Comparison of ENCODE assay signal across 7 cellular contexts in genomic region chr16:68288796-68289195, GRCh38. TPM values are rescaled to one million over a fixed set of nuclear protein-coding genes. Genes with fewer than 3 reads are reported as not detected.
DNase-seq lines count a peak whose midpoint lies in the region; ATAC-seq, FAIRE-seq and TF ChIP-seq lines count a peak whose summit lies in the region.
"Not testable (repeated sequence)": the region's sequence is repeated elsewhere in the genome, so short reads cannot be mapped to it uniquely, and the experiment has no call there.
"Had no signal": no experiment of that assay in that cellular context is flagged by ENCODE, and none has a peak within 500 bp of the region (broad histone marks: within the 10 kb centered on the region; RNA-seq: fewer than 3 reads in every experiment).

No MANE protein-coding gene starts in this region.

- not testable (repeated sequence) for BruUV-seq in endothelial cell of umbilical vein (replicated peaks; lab: Mats Ljungman, UMichigan)

- ATAC-seq in CD4-positive, CD25-positive, alpha-beta regulatory T cell (ENCODE audit: low read depth in 2 of 2); natural killer cell treated with Interleukin-12 subunit alpha and Interleukin-12 subunit beta and Interleukin-15 and Interleukin-18, amount 100 ng/mL, for 72 hours; thoracic aorta (ENCODE audit: insufficient number of reproducible peaks, low FRiP score, low read depth): not testable (repeated sequence)

- peak overlapping the region; percentile 74 for H3K27ac ChIP-seq in CD4-positive, CD25-positive, alpha-beta regulatory T cell (ENCODE audit: insufficient read depth, low read length, poor library complexity, severe bottlenecking)
- peak overlapping the region; percentile 88 for H3K27ac ChIP-seq in endothelial cell of umbilical vein (ENCODE audit: insufficient read depth, low read depth, low read length)
- H3K27ac ChIP-seq in thoracic aorta: peak overlapping the region; percentile 79 to 83

- peaks cover 42% of the 10 kb centered on the region for H3K36me3 ChIP-seq in CD4-positive, CD25-positive, alpha-beta regulatory T cell (ENCODE audit: control insufficient read depth, insufficient read depth, low read length)
- H3K36me3 ChIP-seq in endothelial cell of umbilical vein (ENCODE audit: control insufficient read depth in 2 of 2, extremely low read depth in 1 of 2, insufficient read depth in 2 of 2, low read length in 2 of 2): not testable (repeated sequence)
- peaks cover 31% of the 10 kb centered on the region for H3K36me3 ChIP-seq in thoracic aorta

- not testable (repeated sequence) for H3K9me3 ChIP-seq in CD4-positive, CD25-positive, alpha-beta regulatory T cell (ENCODE audit: control insufficient read depth in 2 of 2, low read length in 2 of 2); endothelial cell of umbilical vein (replicated peaks; ENCODE audit: control insufficient read depth, insufficient read depth, low read length); thoracic aorta

- not testable (repeated sequence) for H3K27me3 ChIP-seq in CD4-positive, CD25-positive, alpha-beta regulatory T cell (ENCODE audit: control insufficient read depth, insufficient read depth, low read length); endothelial cell of umbilical vein (ENCODE audit: control insufficient read depth in 2 of 2, insufficient read depth in 2 of 2, low read length in 2 of 2); thoracic aorta (replicated peaks; ENCODE audit: insufficient read depth)

- not testable (repeated sequence) for TF ChIP-seq POLR2A in endothelial cell of umbilical vein (IDR thresholded peaks at IDR 0.05; ENCODE audit: low read depth, low read length)

- not testable (repeated sequence) for H4K20me1 ChIP-seq in endothelial cell of umbilical vein (replicated peaks; ENCODE audit: control insufficient read depth, extremely low read depth, insufficient read depth, low read length)

- H3K9me1 ChIP-seq in endothelial cell of umbilical vein (replicated peaks; ENCODE audit: control insufficient read depth, extremely low read depth, insufficient read depth, low read length): not testable (repeated sequence)

- not testable (repeated sequence) for DNase-seq in CD4-positive, CD25-positive, alpha-beta regulatory T cell; activated T-helper 2 cell treated with anti-CD3 and anti-CD28 coated beads, Interferon-gamma antibody, Interleukin-2, Interleukin-4, amounts not matched to agents 10 μg/mL and 5 μg/mL and 100 μg/mL, durations not matched to agents 14 hours and 24 hours and 36 hours (ENCODE audit: low spot score); endothelial cell of umbilical vein (ENCODE audit: low read depth, low spot score); natural killer cell treated with Interleukin-12 subunit alpha and Interleukin-12 subunit beta and Interleukin-15 and Interleukin-18, amount 100 ng/mL, for 72 hours (ENCODE audit: low spot score); thoracic aorta (ENCODE audit: low spot score)

- H3K4me1 ChIP-seq in CD4-positive, CD25-positive, alpha-beta regulatory T cell (ENCODE audit: control insufficient read depth, insufficient read depth, low read length, poor library complexity, severe bottlenecking): peaks cover 91% of the 10 kb centered on the region
- H3K4me1 ChIP-seq in endothelial cell of umbilical vein (ENCODE audit: control insufficient read depth, extremely low read depth, insufficient read depth, low read length): peaks cover 69% of the 10 kb centered on the region
- H3K4me1 ChIP-seq in thoracic aorta (ENCODE audit: control insufficient read depth in 1 of 2, low read depth in 2 of 2): peaks cover 42 to 66% of the 10 kb centered on the region in 2 donors

- CTCF ChIA-PET in endothelial cell of umbilical vein (lab: Charles Lee): interaction anchor here (0.7 to 3.3 kb wide), 7 partner anchors 8 to 345 kb away, joined by 3 to 81 read pairs (median 3); partner anchors contain the start of gene SLC7A6

- H3K4me3 ChIP-seq in CD4-positive, CD25-positive, alpha-beta regulatory T cell (ENCODE audit: low read depth, low read length); endothelial cell of umbilical vein (replicated peaks in 1 of 3; ENCODE audit: insufficient read depth in 1 of 3, low read depth in 1 of 3, low read length in 3 of 3); thoracic aorta: not testable (repeated sequence)

- H3K27ac Mint-ChIP-seq in CD4-positive, CD25-positive, alpha-beta regulatory T cell: peak overlapping the region; percentile 92 to 99 (median 97)
- H3K27ac Mint-ChIP-seq in T-helper 1 cell treated with Interleukin-12 subunit alpha and Interleukin-12 subunit beta and Interleukin-4 antibody, amounts not matched to agents 30 μg/mL and 1 μg/mL, for 36 hours: peak overlapping the region; percentile 81
- H3K27ac Mint-ChIP-seq in activated T-helper 2 cell treated with anti-CD3 and anti-CD28 coated beads, Interferon-gamma antibody, Interleukin-2, Interleukin-4, amounts not matched to agents 10 μg/mL and 5 μg/mL and 100 μg/mL, durations not matched to agents 14 hours and 24 hours and 36 hours: peak overlapping the region; percentile 94
- peak overlapping the region; percentile 81 to 84 for H3K27ac Mint-ChIP-seq in natural killer cell treated with Interleukin-12 subunit alpha and Interleukin-12 subunit beta and Interleukin-15 and Interleukin-18, amount 100 ng/mL, for 72 hours

- not testable (repeated sequence) for H3K4me2 ChIP-seq in endothelial cell of umbilical vein (ENCODE audit: insufficient read depth, low read length)

- not testable (repeated sequence) for TF ChIP-seq CTCF in endothelial cell of umbilical vein (IDR thresholded peaks at IDR 0.05; ENCODE audit: extremely low read depth in 1 of 2, insufficient read depth in 1 of 2, low read depth in 1 of 2, low read length in 2 of 2); thoracic aorta (IDR thresholded peaks at IDR 0.05)

- not testable (repeated sequence) for H3K9ac ChIP-seq in endothelial cell of umbilical vein (replicated peaks; ENCODE audit: extremely low read depth, insufficient read depth, low read length)

- H3K27me3 Mint-ChIP-seq in CD4-positive, CD25-positive, alpha-beta regulatory T cell; T-helper 1 cell treated with Interleukin-12 subunit alpha and Interleukin-12 subunit beta and Interleukin-4 antibody, amounts not matched to agents 30 μg/mL and 1 μg/mL, for 36 hours (ENCODE audit: low read depth); activated T-helper 2 cell treated with anti-CD3 and anti-CD28 coated beads, Interferon-gamma antibody, Interleukin-2, Interleukin-4, amounts not matched to agents 10 μg/mL and 5 μg/mL and 100 μg/mL, durations not matched to agents 14 hours and 24 hours and 36 hours (ENCODE audit: low read depth); natural killer cell treated with Interleukin-12 subunit alpha and Interleukin-12 subunit beta and Interleukin-15 and Interleukin-18, amount 100 ng/mL, for 72 hours: not testable (repeated sequence)

- peaks cover 25 to 96% (median 76%) of the 10 kb centered on the region in 4 donors for H3K4me1 Mint-ChIP-seq in CD4-positive, CD25-positive, alpha-beta regulatory T cell
- peaks cover 77% of the 10 kb centered on the region for H3K4me1 Mint-ChIP-seq in T-helper 1 cell treated with Interleukin-12 subunit alpha and Interleukin-12 subunit beta and Interleukin-4 antibody, amounts not matched to agents 30 μg/mL and 1 μg/mL, for 36 hours (ENCODE audit: low read depth)
- H3K4me1 Mint-ChIP-seq in activated T-helper 2 cell treated with anti-CD3 and anti-CD28 coated beads, Interferon-gamma antibody, Interleukin-2, Interleukin-4, amounts not matched to agents 10 μg/mL and 5 μg/mL and 100 μg/mL, durations not matched to agents 14 hours and 24 hours and 36 hours (ENCODE audit: low read depth): peaks cover 82% of the 10 kb centered on the region
- peaks cover 63 to 66% of the 10 kb centered on the region in 2 donors for H3K4me1 Mint-ChIP-seq in natural killer cell treated with Interleukin-12 subunit alpha and Interleukin-12 subunit beta and Interleukin-15 and Interleukin-18, amount 100 ng/mL, for 72 hours (ENCODE audit: low read depth in 2 of 2)

- dilution Hi-C loops in endothelial cell of umbilical vein (cut with MboI; ENCODE audit: extremely low pct_ligation_motif_present, low sequenced_read_pairs): not testable (repeated sequence)

- H2AFZ ChIP-seq in endothelial cell of umbilical vein (ENCODE audit: low read depth, low read length): not testable (repeated sequence)

- not testable (repeated sequence) for H3K9me3 Mint-ChIP-seq in CD4-positive, CD25-positive, alpha-beta regulatory T cell; T-helper 1 cell treated with Interleukin-12 subunit alpha and Interleukin-12 subunit beta and Interleukin-4 antibody, amounts not matched to agents 30 μg/mL and 1 μg/mL, for 36 hours; activated T-helper 2 cell treated with anti-CD3 and anti-CD28 coated beads, Interferon-gamma antibody, Interleukin-2, Interleukin-4, amounts not matched to agents 10 μg/mL and 5 μg/mL and 100 μg/mL, durations not matched to agents 14 hours and 24 hours and 36 hours; natural killer cell treated with Interleukin-12 subunit alpha and Interleukin-12 subunit beta and Interleukin-15 and Interleukin-18, amount 100 ng/mL, for 72 hours

- POLR2A ChIA-PET in endothelial cell of umbilical vein (lab: Charles Lee): interaction anchor here (1.0 to 2.9 kb wide), 2 partner anchors 24 kb away, joined by 4 to 9 read pairs; partner anchors contain the start of gene SLC7A6

- H3K79me2 ChIP-seq in endothelial cell of umbilical vein (ENCODE audit: control insufficient read depth, insufficient read depth, low read length): peaks cover 48% of the 10 kb centered on the region

- intact Hi-C loops in activated T-helper 2 cell treated with anti-CD3 and anti-CD28 coated beads, Interferon-gamma antibody, Interleukin-2, Interleukin-4, amounts not matched to agents 10 μg/mL and 5 μg/mL and 100 μg/mL, durations not matched to agents 14 hours and 24 hours and 36 hours (cut with micrococcal nuclease): loop anchor here (1.0 to 10.0 kb wide), 6 partner anchors 18 to 204 kb away; partner anchors contain the start of genes NFATC3, PLA2G15, SLC7A6 and SLC7A6OS
- intact Hi-C loops in endothelial cell of umbilical vein (cut with micrococcal nuclease): loop anchor here (1.0 to 2.0 kb wide), 2 partner anchors 24 to 40 kb away; partner anchors contain the start of gene SLC7A6

- peak overlapping the region in 2 of 4 donors; percentile 58 to 73 for H3K4me3 Mint-ChIP-seq in CD4-positive, CD25-positive, alpha-beta regulatory T cell
- H3K4me3 Mint-ChIP-seq in T-helper 1 cell treated with Interleukin-12 subunit alpha and Interleukin-12 subunit beta and Interleukin-4 antibody, amounts not matched to agents 30 μg/mL and 1 μg/mL, for 36 hours; activated T-helper 2 cell treated with anti-CD3 and anti-CD28 coated beads, Interferon-gamma antibody, Interleukin-2, Interleukin-4, amounts not matched to agents 10 μg/mL and 5 μg/mL and 100 μg/mL, durations not matched to agents 14 hours and 24 hours and 36 hours (ENCODE audit: low read depth); natural killer cell treated with Interleukin-12 subunit alpha and Interleukin-12 subunit beta and Interleukin-15 and Interleukin-18, amount 100 ng/mL, for 72 hours: not testable (repeated sequence)

- not testable (repeated sequence) for FAIRE-seq in endothelial cell of umbilical vein (lab: Jason Lieb, UNC)

- H3K36me3 Mint-ChIP-seq in CD4-positive, CD25-positive, alpha-beta regulatory T cell: peaks cover 52% of the 10 kb centered on the region
- H3K36me3 Mint-ChIP-seq in T-helper 1 cell treated with Interleukin-12 subunit alpha and Interleukin-12 subunit beta and Interleukin-4 antibody, amounts not matched to agents 30 μg/mL and 1 μg/mL, for 36 hours (ENCODE audit: low read depth): peaks cover 57% of the 10 kb centered on the region
- H3K36me3 Mint-ChIP-seq in activated T-helper 2 cell treated with anti-CD3 and anti-CD28 coated beads, Interferon-gamma antibody, Interleukin-2, Interleukin-4, amounts not matched to agents 10 μg/mL and 5 μg/mL and 100 μg/mL, durations not matched to agents 14 hours and 24 hours and 36 hours (ENCODE audit: low read depth): peaks cover 81% of the 10 kb centered on the region
- peaks cover 23% of the 10 kb centered on the region for H3K36me3 Mint-ChIP-seq in natural killer cell treated with Interleukin-12 subunit alpha and Interleukin-12 subunit beta and Interleukin-15 and Interleukin-18, amount 100 ng/mL, for 72 hours

RNA-seq across cellular contexts. Expression of gene SLC7A6OS, which starts 21.9 kb away (rescaled TPM):
- 38.4 TPM for total RNA-seq in CD4-positive, CD25-positive, alpha-beta regulatory T cell
- 10 to 100 TPM; 23.7 to 28.0 (median 26.8) TPM for polyA plus RNA-seq in CD4-positive, CD25-positive, alpha-beta regulatory T cell
- total RNA-seq in activated T-helper 2 cell treated with anti-CD3 and anti-CD28 coated beads, Interferon-gamma antibody, Interleukin-2, Interleukin-4, amounts not matched to agents 10 μg/mL and 5 μg/mL and 100 μg/mL, durations not matched to agents 14 hours and 24 hours and 36 hours: 24.7 and 26.7 TPM in 2 replicates
- 22.0 and 22.9 TPM in 2 replicates for total RNA-seq in endothelial cell of umbilical vein
- polyA plus RNA-seq in endothelial cell of umbilical vein: 7.1 and 8.3 TPM in 2 replicates
- polyA plus RNA-seq in endothelial cell of umbilical vein (2011; cell fraction: cytosol; rRNA removed): 7.5 and 7.8 TPM in 2 replicates
- polyA plus RNA-seq in endothelial cell of umbilical vein (2011; cell fraction: nucleus; rRNA removed): 22.1 and 25.3 TPM in 2 replicates
- 11.1 and 13.5 TPM in 2 replicates for polyA plus RNA-seq in endothelial cell of umbilical vein (2012)
- 10.5 and 11.7 TPM in 2 replicates for polyA minus RNA-seq in endothelial cell of umbilical vein
- polyA minus RNA-seq in endothelial cell of umbilical vein (2011; cell fraction: cytosol; rRNA and poly(A)+ RNA removed): 8.7 TPM
- polyA minus RNA-seq in endothelial cell of umbilical vein (2011; cell fraction: nucleus; rRNA and poly(A)+ RNA removed): 17.4 and 18.6 TPM in 2 replicates
- 10 to 100 TPM; 25.8 to 27.9 TPM for total RNA-seq in natural killer cell treated with Interleukin-12 subunit alpha and Interleukin-12 subunit beta and Interleukin-15 and Interleukin-18, amount 100 ng/mL, for 72 hours
- total RNA-seq in thoracic aorta: 10 to 100 TPM; 15.6 to 22.6 TPM

RNA-seq across cellular contexts. Expression of gene PRMT7, which starts 22.0 kb away (rescaled TPM):
- 53.8 TPM for total RNA-seq in CD4-positive, CD25-positive, alpha-beta regulatory T cell
- 10 to 100 TPM; 32.4 to 34.8 (median 34.1) TPM for polyA plus RNA-seq in CD4-positive, CD25-positive, alpha-beta regulatory T cell
- total RNA-seq in activated T-helper 2 cell treated with anti-CD3 and anti-CD28 coated beads, Interferon-gamma antibody, Interleukin-2, Interleukin-4, amounts not matched to agents 10 μg/mL and 5 μg/mL and 100 μg/mL, durations not matched to agents 14 hours and 24 hours and 36 hours: 80.5 and 90.7 TPM in 2 replicates
- 33.8 and 43.4 TPM in 2 replicates for total RNA-seq in endothelial cell of umbilical vein
- 54.6 and 57.9 TPM in 2 replicates for polyA plus RNA-seq in endothelial cell of umbilical vein
- 30.6 and 34.2 TPM in 2 replicates for polyA plus RNA-seq in endothelial cell of umbilical vein (2011; cell fraction: cytosol; rRNA removed)
- 255 and 271 TPM in 2 replicates for polyA plus RNA-seq in endothelial cell of umbilical vein (2011; cell fraction: nucleus; rRNA removed)
- 29.6 and 30.4 TPM in 2 replicates for polyA plus RNA-seq in endothelial cell of umbilical vein (2012)
- polyA minus RNA-seq in endothelial cell of umbilical vein: 52.7 and 66.7 TPM in 2 replicates
- polyA minus RNA-seq in endothelial cell of umbilical vein (2011; cell fraction: cytosol; rRNA and poly(A)+ RNA removed): 44.1 TPM
- polyA minus RNA-seq in endothelial cell of umbilical vein (2011; cell fraction: nucleus; rRNA and poly(A)+ RNA removed): 52.5 and 55.0 TPM in 2 replicates
- total RNA-seq in natural killer cell treated with Interleukin-12 subunit alpha and Interleukin-12 subunit beta and Interleukin-15 and Interleukin-18, amount 100 ng/mL, for 72 hours: 10 to 100 TPM; 45.7 to 90.9 TPM
- total RNA-seq in thoracic aorta: 10 to 100 TPM; 46.6 to 74.2 TPM

RNA-seq across cellular contexts. Expression of gene SLC7A6, which starts 24.5 kb away (rescaled TPM):
- total RNA-seq in CD4-positive, CD25-positive, alpha-beta regulatory T cell: 141 TPM
- polyA plus RNA-seq in CD4-positive, CD25-positive, alpha-beta regulatory T cell: 10 to 100 TPM; 10.7 to 21.4 (median 17.4) TPM
- 107 and 108 TPM in 2 replicates for total RNA-seq in activated T-helper 2 cell treated with anti-CD3 and anti-CD28 coated beads, Interferon-gamma antibody, Interleukin-2, Interleukin-4, amounts not matched to agents 10 μg/mL and 5 μg/mL and 100 μg/mL, durations not matched to agents 14 hours and 24 hours and 36 hours
- total RNA-seq in endothelial cell of umbilical vein: 68.0 and 68.7 TPM in 2 replicates
- polyA plus RNA-seq in endothelial cell of umbilical vein: 86.5 and 92.0 TPM in 2 replicates
- polyA plus RNA-seq in endothelial cell of umbilical vein (2011; cell fraction: cytosol; rRNA removed): 29.2 and 31.1 TPM in 2 replicates
- 261 and 278 TPM in 2 replicates for polyA plus RNA-seq in endothelial cell of umbilical vein (2011; cell fraction: nucleus; rRNA removed)
- 42.1 and 42.7 TPM in 2 replicates for polyA plus RNA-seq in endothelial cell of umbilical vein (2012)
- polyA minus RNA-seq in endothelial cell of umbilical vein: 295 and 328 TPM in 2 replicates
- 30.9 TPM for polyA minus RNA-seq in endothelial cell of umbilical vein (2011; cell fraction: cytosol; rRNA and poly(A)+ RNA removed)
- 113 and 174 TPM in 2 replicates for polyA minus RNA-seq in endothelial cell of umbilical vein (2011; cell fraction: nucleus; rRNA and poly(A)+ RNA removed)
- total RNA-seq in natural killer cell treated with Interleukin-12 subunit alpha and Interleukin-12 subunit beta and Interleukin-15 and Interleukin-18, amount 100 ng/mL, for 72 hours: 100 to 1,000 TPM in 1 of 2 donors, 10 to 100 TPM in 1; 56.2 to 111 TPM
- total RNA-seq in thoracic aorta: 100 to 1,000 TPM in 1 of 2 donors, 10 to 100 TPM in 1; 92.1 to 125 TPM

RNA-seq across cellular contexts. Expression of gene PLA2G15, which starts 43.6 kb away (rescaled TPM):
- 9.4 TPM for total RNA-seq in CD4-positive, CD25-positive, alpha-beta regulatory T cell
- polyA plus RNA-seq in CD4-positive, CD25-positive, alpha-beta regulatory T cell: 10 to 100 TPM in 1 of 4 donors, 1 to 10 TPM in 3; 7.5 to 10.3 (median 8.8) TPM
- 9.0 and 10.3 TPM in 2 replicates for total RNA-seq in activated T-helper 2 cell treated with anti-CD3 and anti-CD28 coated beads, Interferon-gamma antibody, Interleukin-2, Interleukin-4, amounts not matched to agents 10 μg/mL and 5 μg/mL and 100 μg/mL, durations not matched to agents 14 hours and 24 hours and 36 hours
- total RNA-seq in endothelial cell of umbilical vein: 24.0 and 24.3 TPM in 2 replicates
- 41.8 and 45.4 TPM in 2 replicates for polyA plus RNA-seq in endothelial cell of umbilical vein
- 21.1 and 23.7 TPM in 2 replicates for polyA plus RNA-seq in endothelial cell of umbilical vein (2011; cell fraction: cytosol; rRNA removed)
- 20.0 and 20.8 TPM in 2 replicates for polyA plus RNA-seq in endothelial cell of umbilical vein (2011; cell fraction: nucleus; rRNA removed)
- 25.3 and 38.2 TPM in 2 replicates for polyA plus RNA-seq in endothelial cell of umbilical vein (2012)
- 28.4 and 36.6 TPM in 2 replicates for polyA minus RNA-seq in endothelial cell of umbilical vein
- 6.1 TPM for polyA minus RNA-seq in endothelial cell of umbilical vein (2011; cell fraction: cytosol; rRNA and poly(A)+ RNA removed)
- polyA minus RNA-seq in endothelial cell of umbilical vein (2011; cell fraction: nucleus; rRNA and poly(A)+ RNA removed): 8.0 and 8.3 TPM in 2 replicates
- 10 to 100 TPM; 11.6 to 11.8 TPM for total RNA-seq in natural killer cell treated with Interleukin-12 subunit alpha and Interleukin-12 subunit beta and Interleukin-15 and Interleukin-18, amount 100 ng/mL, for 72 hours
- 10 to 100 TPM; 17.8 to 34.9 TPM for total RNA-seq in thoracic aorta

RNA-seq across cellular contexts. Expression of gene ESRP2, which starts 52.9 kb away (rescaled TPM):
- not detected for total RNA-seq in CD4-positive, CD25-positive, alpha-beta regulatory T cell
- under 1 TPM; 0.10 to 0.99 (median 0.33) TPM for polyA plus RNA-seq in CD4-positive, CD25-positive, alpha-beta regulatory T cell
- 0.23 and 0.34 TPM in 2 replicates for total RNA-seq in activated T-helper 2 cell treated with anti-CD3 and anti-CD28 coated beads, Interferon-gamma antibody, Interleukin-2, Interleukin-4, amounts not matched to agents 10 μg/mL and 5 μg/mL and 100 μg/mL, durations not matched to agents 14 hours and 24 hours and 36 hours
- total RNA-seq in endothelial cell of umbilical vein: 0.66 and 0.99 TPM in 2 replicates
- 0.57 and 0.70 TPM in 2 replicates for polyA plus RNA-seq in endothelial cell of umbilical vein
- 0.32 and 0.34 TPM in 2 replicates for polyA plus RNA-seq in endothelial cell of umbilical vein (2011; cell fraction: cytosol; rRNA removed)
- polyA plus RNA-seq in endothelial cell of umbilical vein (2011; cell fraction: nucleus; rRNA removed): 1.5 and 3.2 TPM in 2 replicates
- 0.44 and 0.80 TPM in 2 replicates for polyA plus RNA-seq in endothelial cell of umbilical vein (2012)
- polyA minus RNA-seq in endothelial cell of umbilical vein: 0.87 and 1.9 TPM in 2 replicates
- polyA minus RNA-seq in endothelial cell of umbilical vein (2011; cell fraction: cytosol; rRNA and poly(A)+ RNA removed): 27.9 TPM
- 0.29 TPM in 1 of 2 replicates, not detected in the other for polyA minus RNA-seq in endothelial cell of umbilical vein (2011; cell fraction: nucleus; rRNA and poly(A)+ RNA removed)
- under 1 TPM in 1 of 2 donors, not detected in 1; 0.12 TPM for total RNA-seq in natural killer cell treated with Interleukin-12 subunit alpha and Interleukin-12 subunit beta and Interleukin-15 and Interleukin-18, amount 100 ng/mL, for 72 hours
- total RNA-seq in thoracic aorta: 1 to 10 TPM; 2.0 to 9.1 TPM
- total RNA-seq: M059J had no signal
